In the genomic region with DNA sequence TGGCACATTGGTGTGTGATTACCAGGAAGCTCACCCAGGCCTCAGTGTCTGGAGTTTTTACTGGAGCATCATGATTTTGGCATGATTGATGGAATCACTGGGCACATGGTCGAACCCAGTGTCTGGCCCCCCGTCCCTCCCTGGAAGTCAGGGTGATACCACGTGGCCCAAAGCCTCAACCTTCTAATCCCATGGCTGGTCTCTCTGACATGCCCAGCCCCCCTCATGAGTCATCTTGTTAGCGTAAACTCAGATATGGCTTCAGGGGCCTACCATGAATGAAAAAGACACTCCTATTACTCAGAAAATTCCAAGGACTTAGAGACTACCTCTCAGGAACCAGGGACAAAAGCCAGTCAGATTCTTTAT, we compare ENCODE assay signal across 10 cellular contexts.
A peak's percentile ranks its signal among the peaks of the same experiment; 100 is the strongest.
DNase-seq lines count a peak whose midpoint lies in the region; ATAC-seq and TF ChIP-seq lines count a peak whose summit lies in the region.
"Had no signal": no experiment of that assay in that cellular context is flagged by ENCODE, and none has a peak within 500 bp of the region (broad histone marks: within the 10 kb centered on the region; RNA-seq: fewer than 3 reads in every experiment).

No MANE protein-coding gene starts in this region.

- peak overlapping the region; percentile 45 for H3K27ac ChIP-seq in left ventricle myocardium inferior (replicated peaks)
- peak overlapping the region; percentile 86 to 95 for H3K27ac ChIP-seq in ascending aorta
- H3K27ac ChIP-seq in aorta (ENCODE audit: low read depth in 1 of 2, low read length in 2 of 2) = peak overlapping the region; percentile 89 to 92

- DNase-seq in left ventricle myocardium inferior (no peak), cardiac septum (ENCODE audit: low spot score) (no peak), ascending aorta (ENCODE audit: low spot score in 2 of 2) (peak in 1 of 2 donors; percentile 81), iris pigment epithelial cell (ENCODE audit: low read depth) (peak; percentile 93), aorta (no peak), retina (no peak)
- DNase-seq in activated effector memory CD4-positive, alpha-beta T cell treated with anti-CD3 and anti-CD28 coated beads, Interleukin-2, amount 50 U/mL, for 16 hours = no peak
- DNase-seq: NCI-H526 treated with DMSO at 0.1 percent for 48 hours, nucleus accumbens had no signal

- H3K36me3 ChIP-seq in left ventricle myocardium inferior (peaks cover 3% of the 10 kb centered on the region), ascending aorta (peaks cover 0 to 3% of the 10 kb centered on the region in 2 donors), aorta (ENCODE audit: control insufficient read depth in 1 of 2, insufficient read depth in 2 of 2, low read length in 1 of 2) (no peaks in the 10 kb centered on the region)

- no peak for ATAC-seq in aorta (ENCODE audit: low FRiP score)
- no peak for ATAC-seq in GM18858 (IDR thresholded peaks at IDR 0.05; ENCODE audit: unreplicated experiment)

- intact Hi-C loops in left ventricle myocardium inferior (cut with micrococcal nuclease) (no loop called here), cardiac septum (cut with DNase I) (no loop called here), ascending aorta (cut with DNase I) (loop anchor here (2.0 kb wide), 2 partner anchors 46 to 110 kb away; a partner anchor contains a TSS), aorta (cut with DNase I) (loop anchor here in 1 of 2 donors (5.0 to 10.0 kb wide), 5 partner anchors 39 to 109 kb away; a partner anchor contains a TSS)

- no peak for TF ChIP-seq CTCF in left ventricle myocardium inferior (IDR thresholded peaks at IDR 0.05; ENCODE audit: borderline replicate concordance)
- no peak for TF ChIP-seq CTCF in ascending aorta (IDR thresholded peaks at IDR 0.05)

- H3K4me1 ChIP-seq in left ventricle myocardium inferior (peaks cover 95% of the 10 kb centered on the region), ascending aorta (peaks cover 27 to 80% of the 10 kb centered on the region in 2 donors), aorta (ENCODE audit: control insufficient read depth in 1 of 2, insufficient read depth in 2 of 2, low read length in 2 of 2) (peaks cover 5% of the 10 kb centered on the region in 2 donors)

- no peaks in the 10 kb centered on the region for H3K27me3 ChIP-seq in left ventricle myocardium inferior (ENCODE audit: low read depth)
- no peaks in the 10 kb centered on the region for H3K27me3 ChIP-seq in ascending aorta
- no peaks in the 10 kb centered on the region for H3K27me3 ChIP-seq in aorta (ENCODE audit: control insufficient read depth in 1 of 2, insufficient read depth in 2 of 2, low read length in 1 of 2)

- WGBS in aorta, 2 donors = 17 to 24% methylated on average over 4 of the region's 4 CpGs

- H3K9me3 ChIP-seq in left ventricle myocardium inferior (replicated peaks) (peaks cover 4% of the 10 kb centered on the region), ascending aorta (no peaks in the 10 kb centered on the region), aorta (ENCODE audit: control insufficient read depth, low read length) (no peaks in the 10 kb centered on the region)

- H3K4me3 ChIP-seq in left ventricle myocardium inferior (no peak overlapping the region), ascending aorta (no peak overlapping the region), aorta (ENCODE audit: low read length in 2 of 2) (no peak overlapping the region)
